In genomic region chr2:55419514-55420243, GRCh38 we compare ENCODE assay signal across 1 cellular context.
TF ChIP-seq lines count a peak whose summit lies in the region.

Gene CCDC88A, minus strand, starts transcription at chr2:55419856. Its CDS starts 777 bp downstream, at chr2:55419079.

TF ChIP-seq in K562, 482 proteins besides CTCF, POLR2A, EP300 and RAD21 (continued from another document and continues in another):
- TF ChIP-seq PATZ1 (CRISPR knock-in tag; IDR thresholded peaks at IDR 0.05; ENCODE audit: borderline replicate concordance) (no peak), RNF219 (CRISPR knock-in tag; IDR thresholded peaks at IDR 0.05) (no peak), ZNF277 (CRISPR knock-in tag; IDR thresholded peaks at IDR 0.05; ENCODE audit: borderline replicate concordance) (no peak), RUNX1 (IDR thresholded peaks at IDR 0.05; ENCODE audit: low read depth) (no peak), POU5F1 (IDR thresholded peaks at IDR 0.05; ENCODE audit: borderline replicate concordance, low read depth, low read length, partially characterized antibody) (no peak), NKRF (IDR thresholded peaks at IDR 0.05; ENCODE audit: borderline replicate concordance) (peak; percentile 41; the same call in 1 of the 2 replicates), ZHX1 (conservative IDR thresholded peaks at IDR 0.05; ENCODE audit: low read length) (0 out of 2 replicates have a peak, but pooled peaks have one; percentile 57), ETS2 (tag; IDR thresholded peaks at IDR 0.05; ENCODE audit: borderline replicate concordance, poor library complexity, severe bottlenecking) (no peak), CEBPB (tag; IDR thresholded peaks at IDR 0.05) (no peak), ZBTB11 (CRISPR knock-in tag; IDR thresholded peaks at IDR 0.05) (peak in 1 of 3 experiments; percentile 86; a peak in 2 of 6 replicates), NFE2 (IDR thresholded peaks at IDR 0.05; ENCODE audit: low read depth) (0 out of 2 replicates have a peak, but pooled peaks have one; percentile 26), ZFP30 (CRISPR knock-in tag; IDR thresholded peaks at IDR 0.05; ENCODE audit: borderline replicate concordance) (no peak), ETS1 (conservative IDR thresholded peaks at IDR 0.05; ENCODE audit: control insufficient read depth, low read depth, low read length) (peak; percentile 78), EP400 (IDR thresholded peaks at IDR 0.05) (peak; percentile 85), TGIF2 (CRISPR knock-in tag; IDR thresholded peaks at IDR 0.05) (0 out of 2 replicates have a peak, but pooled peaks have one; percentile 21), SRSF1 (IDR thresholded peaks at IDR 0.05; ENCODE audit: low read depth, low read length) (0 out of 2 replicates have a peak, but pooled peaks have one; percentile 80), RBFOX2 (IDR thresholded peaks at IDR 0.05; ENCODE audit: low read depth, low read length) (peak; percentile 98), ILF3 (IDR thresholded peaks at IDR 0.05; ENCODE audit: borderline replicate concordance) (0 out of 2 replicates have a peak, but pooled peaks have one; percentile 52), ZNF445 (CRISPR knock-in tag; IDR thresholded peaks at IDR 0.05; ENCODE audit: low read depth) (no peak), JUNB (CRISPR knock-in tag; conservative IDR thresholded peaks at IDR 0.05) (no peak), GTF2A2 (tag; IDR thresholded peaks at IDR 0.05) (no peak), ZNF589 (CRISPR knock-in tag; IDR thresholded peaks at IDR 0.05; ENCODE audit: low read depth) (peak; percentile 98), FOXA3 (CRISPR knock-in tag; conservative IDR thresholded peaks at IDR 0.05 in 1 of 2, IDR thresholded peaks at IDR 0.05 in 1 of 2) (peak in 1 of 2 experiments; percentile 79; a peak in 2 of 4 replicates), ZNF133 (CRISPR knock-in tag; IDR thresholded peaks at IDR 0.05) (no peak), NR2F6 (CRISPR knock-in tag; IDR thresholded peaks at IDR 0.05) (no peak), HES1 (IDR thresholded peaks at IDR 0.05; ENCODE audit: low read depth) (no peak), CHD1 (IDR thresholded peaks at IDR 0.05; ENCODE audit: low read length) (peak; percentile 56), BCL6 (CRISPR knock-in tag; IDR thresholded peaks at IDR 0.05) (no peak), ELK3 (CRISPR knock-in tag; IDR thresholded peaks at IDR 0.05) (no peak), CHCHD3 (CRISPR knock-in tag; IDR thresholded peaks at IDR 0.05) (no peak), STAT6 (CRISPR knock-in tag; IDR thresholded peaks at IDR 0.05) (no peak), ZNF444 (CRISPR knock-in tag; IDR thresholded peaks at IDR 0.05) (no peak), SPI1 (IDR thresholded peaks at IDR 0.05; ENCODE audit: borderline replicate concordance, low read depth, low read length) (0 out of 2 replicates have a peak, but pooled peaks have one; percentile 4), MBD1 (CRISPR knock-in tag; IDR thresholded peaks at IDR 0.05) (no peak), ZNF77 (CRISPR knock-in tag; IDR thresholded peaks at IDR 0.05) (no peak), ZFPM2 (CRISPR knock-in tag; IDR thresholded peaks at IDR 0.05) (no peak)
